1 cellular context compared by ENCODE assay signal in the genomic region with DNA sequence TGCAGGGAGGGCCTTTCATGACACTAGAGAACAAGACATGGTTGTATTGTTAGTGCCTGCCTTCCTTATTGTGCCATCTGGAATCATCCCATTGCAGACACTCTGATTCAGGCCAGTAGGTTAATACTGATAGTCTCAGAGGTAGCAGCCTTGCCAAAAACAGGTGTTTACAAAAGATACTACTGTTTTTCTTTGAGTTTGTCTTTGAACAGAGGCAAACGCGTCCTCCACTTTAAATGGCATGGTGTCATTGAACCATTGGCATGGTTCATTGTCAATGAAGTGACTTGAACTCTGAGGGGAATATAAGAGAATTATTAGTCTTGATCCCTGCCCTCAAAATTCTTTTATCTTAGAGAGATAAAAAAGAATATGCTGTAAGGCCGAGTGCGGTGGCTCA.
TF ChIP-seq lines count a peak whose summit lies in the region.

No MANE protein-coding gene starts in this region.

TF ChIP-seq in GM12878, 131 proteins besides CTCF, POLR2A, EP300 and RAD21:
- TF ChIP-seq PKNOX1 (IDR thresholded peaks at IDR 0.05) (no peak), CREB1 (IDR thresholded peaks at IDR 0.05; ENCODE audit: low read depth) (no peak), TARDBP (IDR thresholded peaks at IDR 0.05; ENCODE audit: borderline replicate concordance) (no peak), STAT1 (conservative IDR thresholded peaks at IDR 0.05) (no peak), ZNF384 (IDR thresholded peaks at IDR 0.05; ENCODE audit: borderline replicate concordance, low read depth, low read length) (no peak), STAT3 (IDR thresholded peaks at IDR 0.05; ENCODE audit: low read depth, low read length) (no peak), ZNF274 (IDR thresholded peaks at IDR 0.05; ENCODE audit: insufficient read depth, insufficient read length) (no peak)
